19 cellular contexts compared by ENCODE assay signal in the genomic region with DNA sequence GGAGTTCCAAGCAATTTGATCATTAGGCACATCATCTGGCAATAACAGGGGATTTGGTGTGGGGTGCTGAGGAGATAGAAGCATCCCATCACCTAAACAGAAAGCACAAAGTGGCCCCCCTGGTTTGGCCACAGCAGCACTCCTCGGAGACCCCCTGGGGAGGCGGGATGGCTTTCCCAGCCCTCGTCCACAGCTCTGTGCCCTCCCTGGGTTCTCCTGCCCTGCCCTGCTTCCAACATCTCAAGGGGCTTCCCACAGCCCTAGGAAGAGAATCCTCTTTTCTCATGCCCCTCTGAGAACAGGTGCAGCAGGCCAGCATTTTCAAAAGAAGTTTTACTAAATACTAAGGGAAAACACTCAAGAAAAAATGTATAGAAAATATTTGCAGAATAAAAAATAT. TPM values are rescaled to one million over a fixed set of nuclear protein-coding genes. Genes with fewer than 3 reads are reported as not detected.
"Had no signal": no experiment of that assay in that cellular context is flagged by ENCODE, and none has a peak within 500 bp of the region (broad histone marks: within the 10 kb centered on the region; RNA-seq: fewer than 3 reads in every experiment).

No MANE protein-coding gene starts in this region.

- H3K27me3 ChIP-seq: cardiac muscle cell, SJCRH30, thyroid gland, upper lobe of right lung had no signal

- H3K4me1 Mint-ChIP-seq: activated T-helper 17 cell treated with anti-CD3 and anti-CD28 coated beads, Interleukin-2, amount 50 U/mL, for 72 hours had no signal

- DNase-seq: activated CD4-positive, alpha-beta memory T cell treated with anti-CD3 and anti-CD28 coated beads, Interleukin-2, amount 10 ng/mL, durations not matched to agents 7 days and 5 days; activated CD4-positive, alpha-beta T cell treated with anti-CD3 and anti-CD28 coated beads, Interleukin-2, amount 10 ng/mL, durations not matched to agents 24 days and 14 days; activated naive CD8-positive, alpha-beta T cell treated with anti-CD3 and anti-CD28 coated beads for 36 hours; activated T-cell treated with anti-CD3 and anti-CD28 coated beads, Interleukin-2, amount 50 U/mL, for 24 hours; amniotic stem cell; nucleus accumbens; SJCRH30; stimulated activated CD4-positive, alpha-beta T cell treated with anti-CD3 and anti-CD28 coated beads, Interleukin-4, amount 100 ng/mL, for 24 hours; substantia nigra; T1000; thyroid gland; upper lobe of right lung had no signal

- H3K27me3 Mint-ChIP-seq: activated CD4-positive, alpha-beta memory T cell treated with anti-CD3 and anti-CD28 coated beads, Interleukin-2, amount 10 ng/mL, durations not matched to agents 7 days and 5 days; activated CD4-positive, alpha-beta T cell treated with anti-CD3 and anti-CD28 coated beads, Interleukin-2, amount 10 ng/mL, durations not matched to agents 24 days and 14 days; activated naive CD8-positive, alpha-beta T cell treated with anti-CD3 and anti-CD28 coated beads for 36 hours; activated T-cell treated with anti-CD3 and anti-CD28 coated beads, Interleukin-2, amount 50 U/mL, for 24 hours; activated T-helper 17 cell treated with anti-CD3 and anti-CD28 coated beads, Interleukin-2, amount 50 U/mL, for 72 hours; naive thymus-derived CD8-positive, alpha-beta T cell; stimulated activated naive CD8-positive, alpha-beta T cell treated with anti-CD3 and anti-CD28 coated beads, Interleukin-15, Interleukin-2, amounts not matched to agents 100 ng/mL and 50 ng/mL, for 24 hours had no signal

- H3K27ac Mint-ChIP-seq: activated CD4-positive, alpha-beta memory T cell treated with anti-CD3 and anti-CD28 coated beads, Interleukin-2, amount 10 ng/mL, durations not matched to agents 7 days and 5 days; activated CD4-positive, alpha-beta T cell treated with anti-CD3 and anti-CD28 coated beads, Interleukin-2, amount 10 ng/mL, durations not matched to agents 24 days and 14 days; activated naive CD8-positive, alpha-beta T cell treated with anti-CD3 and anti-CD28 coated beads for 36 hours; activated T-cell treated with anti-CD3 and anti-CD28 coated beads, Interleukin-2, amount 50 U/mL, for 24 hours; activated T-helper 17 cell treated with anti-CD3 and anti-CD28 coated beads, Interleukin-2, amount 50 U/mL, for 72 hours; stimulated activated naive CD8-positive, alpha-beta T cell treated with anti-CD3 and anti-CD28 coated beads, Interleukin-15, Interleukin-2, amounts not matched to agents 100 ng/mL and 50 ng/mL, for 24 hours had no signal

- ATAC-seq: activated CD4-positive, CD25-positive, alpha-beta regulatory T cell treated with anti-CD3 and anti-CD28 coated beads, Interleukin-2, amount 50 U/mL, for 24 hours; activated T-helper 17 cell treated with anti-CD3 and anti-CD28 coated beads, Interleukin-2, amount 50 U/mL, for 72 hours; left lobe of liver; naive thymus-derived CD8-positive, alpha-beta T cell; upper lobe of right lung had no signal

- H3K4me3 Mint-ChIP-seq: activated CD4-positive, alpha-beta T cell treated with anti-CD3 and anti-CD28 coated beads, Interleukin-2, amount 10 ng/mL, durations not matched to agents 24 days and 14 days; activated naive CD8-positive, alpha-beta T cell treated with anti-CD3 and anti-CD28 coated beads for 36 hours; activated T-cell treated with anti-CD3 and anti-CD28 coated beads, Interleukin-2, amount 50 U/mL, for 24 hours; activated T-helper 17 cell treated with anti-CD3 and anti-CD28 coated beads, Interleukin-2, amount 50 U/mL, for 72 hours had no signal

- H3K9me3 Mint-ChIP-seq: activated naive CD8-positive, alpha-beta T cell treated with anti-CD3 and anti-CD28 coated beads for 36 hours; activated T-cell treated with anti-CD3 and anti-CD28 coated beads, Interleukin-2, amount 50 U/mL, for 24 hours; activated T-helper 17 cell treated with anti-CD3 and anti-CD28 coated beads, Interleukin-2, amount 50 U/mL, for 72 hours; naive thymus-derived CD8-positive, alpha-beta T cell; stimulated activated naive CD8-positive, alpha-beta T cell treated with anti-CD3 and anti-CD28 coated beads, Interleukin-15, Interleukin-2, amounts not matched to agents 100 ng/mL and 50 ng/mL, for 24 hours had no signal

- H3K4me1 ChIP-seq: SJCRH30, upper lobe of right lung had no signal

- H3K27ac ChIP-seq: cardiac muscle cell, SJCRH30, thyroid gland, upper lobe of right lung had no signal

- H3K36me3 ChIP-seq: cardiac muscle cell, SJCRH30, thyroid gland, upper lobe of right lung had no signal

- H3K9me3 ChIP-seq: SJCRH30, thyroid gland, upper lobe of right lung had no signal

- H3K4me3 ChIP-seq: cardiac muscle cell, lung, SJCRH30, thyroid gland, upper lobe of right lung had no signal

RNA-seq across cellular contexts. Expression of a gene that starts 27.7 kb away (rescaled TPM):
- total RNA-seq: SJCRH30 had no signal

RNA-seq across cellular contexts. Expression of a gene that starts 35.9 kb away (rescaled TPM):
- total RNA-seq: SJCRH30 had no signal
